ENCODE assay signal across 8 cellular contexts in the genomic region with DNA sequence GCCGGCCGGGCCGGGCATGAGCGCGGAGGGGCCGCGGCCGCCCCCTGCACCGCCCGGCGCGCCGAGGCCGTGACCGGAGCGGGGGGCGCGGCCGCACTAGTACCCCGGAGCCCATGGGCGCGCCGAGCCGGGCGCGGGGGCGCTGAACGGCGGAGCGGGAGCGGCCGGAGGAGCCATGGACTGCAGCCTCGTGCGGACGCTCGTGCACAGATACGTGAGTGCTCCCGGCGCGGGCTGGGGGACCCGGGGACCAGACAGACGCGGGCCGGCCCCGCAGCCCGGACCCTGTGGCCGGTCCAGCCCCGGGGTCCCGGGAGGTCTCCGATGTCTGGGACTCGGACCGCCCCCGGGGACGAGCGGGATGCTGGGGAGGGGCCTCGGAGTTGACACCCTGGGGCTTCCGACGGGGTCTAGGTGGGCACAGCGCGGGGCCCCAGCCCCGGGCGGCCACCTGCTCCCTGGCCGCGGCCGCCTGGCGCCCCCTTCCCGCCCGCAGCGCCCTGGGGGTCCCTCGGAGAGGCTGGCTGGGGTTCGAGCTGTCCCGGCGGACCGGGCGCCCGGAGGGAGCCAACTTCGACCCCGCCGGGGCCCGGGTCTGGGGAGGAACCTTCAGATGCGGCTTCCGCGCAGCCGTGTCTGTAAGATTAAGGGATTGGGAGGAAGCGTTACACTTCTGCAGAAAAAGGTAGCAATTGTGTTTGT. TPM values are rescaled to one million over a fixed set of nuclear protein-coding genes. Genes with fewer than 3 reads are reported as not detected.
DNase-seq lines count a peak whose midpoint lies in the region; ATAC-seq and TF ChIP-seq lines count a peak whose summit lies in the region.

No MANE protein-coding gene starts in this region.

- H3K4me1 ChIP-seq in HCT116 (ENCODE audit: control insufficient read depth in 1 of 2, insufficient read depth in 2 of 2, low read length in 2 of 2) (peaks cover 10 to 35% of the 10 kb centered on the region in 2 experiments), Loucy (ENCODE audit: insufficient read depth, low read length, poor library complexity, severe bottlenecking) (peaks cover 41% of the 10 kb centered on the region), ovary (ENCODE audit: insufficient read depth) (peaks cover 2% of the 10 kb centered on the region)

- TF ChIP-seq POLR2A in HCT116 (IDR thresholded peaks at IDR 0.05; ENCODE audit: borderline replicate concordance, extremely low read depth, insufficient read depth, insufficient read length) (no peak), ovary (IDR thresholded peaks at IDR 0.05) (no peak)

- H2AFZ ChIP-seq in HCT116 (ENCODE audit: low read depth, low read length, poor library complexity, severe bottlenecking), result no peak overlapping the region
- H2AFZ ChIP-seq in Loucy (ENCODE audit: low read length), result peak overlapping the region; percentile 56

- H3K4me3 ChIP-seq in HCT116 (replicated peaks in 1 of 2; ENCODE audit: low read depth in 1 of 2, low read length in 2 of 2), result peak overlapping the region; percentile 68 to 78
- H3K4me3 ChIP-seq in Loucy (ENCODE audit: low read length, poor library complexity, severe bottlenecking), result peak overlapping the region; percentile 81
- H3K4me3 ChIP-seq in ovary, result peak overlapping the region; percentile 60

- no peak for TF ChIP-seq RAD21 in HCT116 (IDR thresholded peaks at IDR 0.05; ENCODE audit: low read depth)

- H3K27me3 ChIP-seq in HCT116 (ENCODE audit: insufficient read depth, low read length), result no peaks in the 10 kb centered on the region
- H3K27me3 ChIP-seq in Loucy (ENCODE audit: insufficient read depth, low read length, poor library complexity, severe bottlenecking), result no peaks in the 10 kb centered on the region
- no peaks in the 10 kb centered on the region for H3K27me3 ChIP-seq in ovary

- no peaks in the 10 kb centered on the region; the same call in 1 of the 2 replicates for H3F3A ChIP-seq in Loucy (ENCODE audit: low read depth)

- TF ChIP-seq EP300 in ovary (IDR thresholded peaks at IDR 0.05), result no peak

- H3K79me2 ChIP-seq in HCT116 (ENCODE audit: insufficient read depth, low read length) (peaks cover 49% of the 10 kb centered on the region), Loucy (ENCODE audit: insufficient read depth, low read length) (peaks cover 36% of the 10 kb centered on the region)

- ATAC-seq in HCT116, result peak; percentile 44

- peak; percentile 22 for DNase-seq in NOMO-1 treated with DMSO at 0.1 percent for 48 hours (lab: John Stamatoyannopoulos, UW; ENCODE audit: unreplicated experiment)
- no peak for DNase-seq in NOMO-1 treated with dmso at 0.1 percent for 144 hours (lab: John Stamatoyannopoulos, UW; ENCODE audit: unreplicated experiment)
- no peak for DNase-seq in HCT116 (ENCODE audit: low read depth, low spot score)
- peak; percentile 13 for DNase-seq in activated effector memory CD4-positive, alpha-beta T cell treated with Interleukin-2 at 50 U/mL for 16 hours
- DNase-seq in globus pallidus (ENCODE audit: low spot score), result peak; percentile 19
- peak in 3 of 5 donors; percentile 55 to 68 (median 67) for DNase-seq in ovary
- no peak for DNase-seq in NCI-H1694 (lab: John Stamatoyannopoulos, UW)

- RAD21 ChIA-PET in HCT116 (lab: Charles Lee; ENCODE audit: low non-redundant PET in 1 of 2, low total read pairs in 2 of 2, uncharacterized antibody in 2 of 2, unreplicated experiment in 2 of 2), result no interaction called here

- H4K20me1 ChIP-seq in HCT116 (ENCODE audit: insufficient read depth) (no peaks in the 10 kb centered on the region; the same call in 1 of the 2 replicates), Loucy (ENCODE audit: insufficient read depth, low read length, poor library complexity, severe bottlenecking) (peaks cover 7% of the 10 kb centered on the region)

- intact Hi-C loops in HCT116 (cut with micrococcal nuclease) (loop anchor here (2.0 kb wide), 2 partner anchors 20 to 32 kb away; no protein-coding TSS in a partner anchor), ovary (cut with DNase I) (no loop called here)

- 1% methylated on average over 66 to 85 of the region's 85 CpGs for WGBS in ovary, 3 donors

- no peak for TF ChIP-seq CTCF in HCT116 (IDR thresholded peaks at IDR 0.05 in 2 of 3, conservative IDR thresholded peaks at IDR 0.05 in 1 of 3; ENCODE audit: borderline replicate concordance in 1 of 3, insufficient read depth in 1 of 3, low read depth in 2 of 3, low read length in 2 of 3)
- no peak for TF ChIP-seq CTCF in Loucy (conservative IDR thresholded peaks at IDR 0.05; ENCODE audit: low read length)
- no peak for TF ChIP-seq CTCF in ovary (IDR thresholded peaks at IDR 0.05)

- H3K9me2 ChIP-seq in HCT116 (ENCODE audit: insufficient read depth) (no peaks in the 10 kb centered on the region), Loucy (replicated peaks; ENCODE audit: low read depth, low read length) (no peaks in the 10 kb centered on the region)

- H3K4me2 ChIP-seq in HCT116 (ENCODE audit: low read length), result peak overlapping the region; percentile 81
- H3K4me2 ChIP-seq in Loucy (ENCODE audit: low read depth, low read length, poor library complexity, severe bottlenecking), result peak overlapping the region; percentile 96

- H3K27ac ChIP-seq in HCT116 (ENCODE audit: low read depth, low read length) (peak overlapping the region; percentile 89), ovary (peak overlapping the region; percentile 57 to 91)

- H3K9ac ChIP-seq in HCT116 (ENCODE audit: low read length) (peak overlapping the region; percentile 79), Loucy (ENCODE audit: low read depth, low read length, poor library complexity, severe bottlenecking) (peak overlapping the region; percentile 71)

- POLR2A ChIA-PET in HCT116 (lab: Charles Lee), result no interaction called here

- CTCF ChIA-PET in HCT116 (lab: Charles Lee), result no interaction called here

- no peaks in the 10 kb centered on the region for H3K36me3 ChIP-seq in HCT116 (ENCODE audit: control insufficient read depth in 1 of 2, insufficient read depth in 2 of 2, low read length in 2 of 2)
- no peaks in the 10 kb centered on the region for H3K36me3 ChIP-seq in Loucy (ENCODE audit: insufficient read depth, low read length)
- no peaks in the 10 kb centered on the region for H3K36me3 ChIP-seq in ovary

- BruUV-seq in HCT116 (replicated peaks; lab: Mats Ljungman, UMichigan), result no TSS peak

- H3K9me3 ChIP-seq in HCT116 (ENCODE audit: control insufficient read depth in 1 of 2, insufficient read depth in 1 of 2, low read depth in 1 of 2, low read length in 2 of 2) (no peaks in the 10 kb centered on the region), Loucy (ENCODE audit: insufficient read depth, low read depth, low read length) (no peaks in the 10 kb centered on the region), ovary (no peaks in the 10 kb centered on the region)

TF ChIP-seq in HCT116, 20 proteins besides CTCF, POLR2A, EP300 and RAD21:
- TF ChIP-seq ZBTB33 (IDR thresholded peaks at IDR 0.05; ENCODE audit: extremely low read depth, insufficient replicate concordance, low read length) (no peak), ZFX (IDR thresholded peaks at IDR 0.05) (peak; percentile 72; the same call in 1 of the 2 replicates)

RNA-seq across cellular contexts. Expression of gene ATP11A, which starts 0.6 kb away (rescaled TPM):
- total RNA-seq in HCT116 (2021; ENCODE audit: unreplicated experiment) (80.4 TPM), ovary (10 to 100 TPM; 14.8 to 72.7 (median 36.2) TPM)
- 31.7 and 37.4 TPM in 2 replicates for polyA plus RNA-seq in HCT116 (2012)
- polyA plus RNA-seq in ovary, result 10 to 100 TPM in 1 of 2 donors, 1 to 10 TPM in 1; 6.6 to 25.3 TPM

Comparison
In these comparisons a context has a peak if more than half of its experiments do, and no peak if none do; other contexts are left out.
1. DNase-seq: peak in NOMO-1 treated with DMSO at 0.1 percent for 48 hours (single experiment), activated effector memory CD4-positive, alpha-beta T cell treated with Interleukin-2 at 50 U/mL for 16 hours (single experiment), globus pallidus (single experiment) and ovary (3 of 5); none in NOMO-1 treated with dmso at 0.1 percent for 144 hours (single experiment), HCT116 (single experiment) and NCI-H1694 (single experiment).
2. Peak in every context shown above with its lines, with median percentiles within 50 percentile points of each other: H3K4me3 ChIP-seq.